In genomic region chr7:75971309-75971960, GRCh38 we compare ENCODE assay signal across 19 cellular contexts. TPM values are rescaled to one million over a fixed set of nuclear protein-coding genes. Genes with fewer than 3 reads are reported as not detected.
DNase-seq lines count a peak whose midpoint lies in the region; ATAC-seq and TF ChIP-seq lines count a peak whose summit lies in the region.
"Had no signal": no experiment of that assay in that cellular context is flagged by ENCODE, and none has a peak within 500 bp of the region (broad histone marks: within the 10 kb centered on the region; RNA-seq: fewer than 3 reads in every experiment).

No MANE protein-coding gene starts in this region.

- H3K4me3 ChIP-seq in cardiac muscle cell (no peak overlapping the region), esophagus (ENCODE audit: low read depth in 1 of 2, low read length in 2 of 2) (no peak overlapping the region), upper lobe of right lung (no peak overlapping the region)
- H3K4me3 ChIP-seq: A549, spleen had no signal

- no peaks in the 10 kb centered on the region for H3K9me3 Mint-ChIP-seq in neural crest cell
- H3K9me3 Mint-ChIP-seq in activated CD8-positive, alpha-beta memory T cell treated with anti-CD3 and anti-CD28 coated beads, Interleukin-2, amount 10 ng/mL, durations not matched to agents 7 days and 5 days (ENCODE audit: low read depth) = no peaks in the 10 kb centered on the region
- H3K9me3 Mint-ChIP-seq: CD4-positive, alpha-beta T cell; effector memory CD8-positive, alpha-beta T cell had no signal

- H3K27ac ChIP-seq in cardiac muscle cell = peak overlapping the region; percentile 63
- H3K27ac ChIP-seq in esophagus (ENCODE audit: low read depth in 2 of 2, low read length in 1 of 2) = peak overlapping the region; percentile 11 to 65
- peak overlapping the region; percentile 55 for H3K27ac ChIP-seq in upper lobe of right lung

- peak overlapping the region; percentile 67 for H3K27ac Mint-ChIP-seq in neural crest cell (ENCODE audit: unreplicated experiment)
- H3K27ac Mint-ChIP-seq in activated CD8-positive, alpha-beta memory T cell treated with anti-CD3 and anti-CD28 coated beads, Interleukin-2, amount 10 ng/mL, durations not matched to agents 7 days and 5 days = no peak overlapping the region
- H3K27ac Mint-ChIP-seq: CD4-positive, alpha-beta T cell; effector memory CD8-positive, alpha-beta T cell had no signal

- H3K4me1 Mint-ChIP-seq in neural crest cell = peaks cover 54% of the 10 kb centered on the region
- no peaks in the 10 kb centered on the region for H3K4me1 Mint-ChIP-seq in activated CD8-positive, alpha-beta memory T cell treated with anti-CD3 and anti-CD28 coated beads, Interleukin-2, amount 10 ng/mL, durations not matched to agents 7 days and 5 days

- H3K4me1 ChIP-seq in cardiac muscle cell (ENCODE audit: low read depth) = peaks cover 11% of the 10 kb centered on the region
- peaks cover 8 to 9% of the 10 kb centered on the region in 2 donors for H3K4me1 ChIP-seq in esophagus (ENCODE audit: control insufficient read depth in 2 of 2, insufficient read depth in 2 of 2, low read length in 1 of 2)
- H3K4me1 ChIP-seq in upper lobe of right lung = peaks cover 32% of the 10 kb centered on the region
- H3K4me1 ChIP-seq: parathyroid adenoma had no signal

- no peaks in the 10 kb centered on the region for H3K9me3 ChIP-seq in cardiac muscle cell (ENCODE audit: low read depth)
- H3K9me3 ChIP-seq in esophagus (ENCODE audit: control insufficient read depth in 2 of 2, insufficient read depth in 1 of 2, low read depth in 1 of 2, low read length in 1 of 2) = no peaks in the 10 kb centered on the region
- H3K9me3 ChIP-seq in upper lobe of right lung = no peaks in the 10 kb centered on the region
- H3K9me3 ChIP-seq: A549, spleen had no signal

- H3K27me3 ChIP-seq in cardiac muscle cell (no peaks in the 10 kb centered on the region), esophagus (ENCODE audit: control insufficient read depth in 1 of 2, insufficient read depth in 2 of 2, low read length in 2 of 2) (no peaks in the 10 kb centered on the region), upper lobe of right lung (no peaks in the 10 kb centered on the region)
- H3K27me3 ChIP-seq: spleen had no signal

- no peak for DNase-seq in cardiac muscle cell (ENCODE audit: low read depth in 1 of 2, low spot score in 1 of 2)
- DNase-seq in Right ventricle myocardium superior = no peak
- no peak for DNase-seq in neural crest cell (ENCODE audit: low read depth, low spot score)
- no peak for DNase-seq in upper lobe of right lung
- DNase-seq in activated CD4-positive, alpha-beta T cell treated with anti-CD3 and anti-CD28 coated beads for 1 hour = no peak
- DNase-seq in NCI-H146 (lab: John Stamatoyannopoulos, UW) = no peak
- no peak for DNase-seq in activated CD8-positive, alpha-beta memory T cell treated with anti-CD3 and anti-CD28 coated beads, Interleukin-2, amount 10 ng/mL, durations not matched to agents 7 days and 5 days
- DNase-seq: activated gamma-delta T cell; amniotic stem cell; CD4-positive, alpha-beta T cell; cerebellar nuclear complex; effector memory CD8-positive, alpha-beta T cell; NCI-H2029 treated with DMSO at 0.1 percent for 48 hours; NCI-H526 treated with DMSO at 0.1 percent for 48 hours had no signal

- intact Hi-C loops in Right ventricle myocardium superior (cut with DNase I) (no loop called here), upper lobe of right lung (cut with DNase I) (no loop called here)

- CTCF ChIA-PET in activated CD8-positive, alpha-beta memory T cell treated with anti-CD3 and anti-CD28 coated beads, Interleukin-2, amount 10 ng/mL, durations not matched to agents 7 days and 5 days (lab: Charles Lee) = interaction anchor here (1.0 kb wide), 1 partner anchor 23 kb away, joined by 3 read pairs; the partner anchor contains the start of gene TMEM120A

- no peaks in the 10 kb centered on the region for H3K27me3 Mint-ChIP-seq in neural crest cell (ENCODE audit: low read depth)
- no peaks in the 10 kb centered on the region for H3K27me3 Mint-ChIP-seq in activated CD8-positive, alpha-beta memory T cell treated with anti-CD3 and anti-CD28 coated beads, Interleukin-2, amount 10 ng/mL, durations not matched to agents 7 days and 5 days
- H3K27me3 Mint-ChIP-seq: CD4-positive, alpha-beta T cell; effector memory CD8-positive, alpha-beta T cell had no signal

- H3K36me3 ChIP-seq in cardiac muscle cell (no peaks in the 10 kb centered on the region), esophagus (ENCODE audit: control insufficient read depth in 2 of 2, insufficient read depth in 2 of 2, low read length in 1 of 2) (peaks cover 0 to 18% of the 10 kb centered on the region in 2 donors), upper lobe of right lung (peaks cover 33% of the 10 kb centered on the region)

- H3K4me3 Mint-ChIP-seq in neural crest cell = peak overlapping the region; percentile 16
- H3K4me3 Mint-ChIP-seq in activated CD8-positive, alpha-beta memory T cell treated with anti-CD3 and anti-CD28 coated beads, Interleukin-2, amount 10 ng/mL, durations not matched to agents 7 days and 5 days = no peak overlapping the region
- H3K4me3 Mint-ChIP-seq: CD4-positive, alpha-beta T cell; effector memory CD8-positive, alpha-beta T cell had no signal

- no peak for ATAC-seq in Right ventricle myocardium superior (ENCODE audit: poor library complexity)
- ATAC-seq in upper lobe of right lung = no peak
- ATAC-seq in activated CD8-positive, alpha-beta memory T cell treated with anti-CD3 and anti-CD28 coated beads, Interleukin-2, amount 10 ng/mL, durations not matched to agents 7 days and 5 days = no peak
- ATAC-seq: activated CD4-positive, CD25-positive, alpha-beta regulatory T cell treated with anti-CD3 and anti-CD28 coated beads, Interleukin-2, amount 50 U/mL, for 24 hours; effector memory CD8-positive, alpha-beta T cell had no signal

- H3K36me3 Mint-ChIP-seq in neural crest cell (ENCODE audit: low read depth) = peaks cover 12% of the 10 kb centered on the region
- H3K36me3 Mint-ChIP-seq in activated CD8-positive, alpha-beta memory T cell treated with anti-CD3 and anti-CD28 coated beads, Interleukin-2, amount 10 ng/mL, durations not matched to agents 7 days and 5 days = peaks cover 4% of the 10 kb centered on the region

- TF ChIP-seq CTCF in cardiac muscle cell (IDR thresholded peaks at IDR 0.05; ENCODE audit: low read depth, low read length) (no peak), neural crest cell (conservative IDR thresholded peaks at IDR 0.05) (no peak), upper lobe of right lung (IDR thresholded peaks at IDR 0.05) (no peak)

- WGBS in esophagus, 2 donors = 85 to 88% methylated on average over 14 of the region's 14 CpGs

RNA-seq across cellular contexts. Expression of gene TMEM120A, which starts 23.0 kb away (rescaled TPM):
- total RNA-seq in cardiac muscle cell = 20.0 and 24.6 TPM in 2 replicates
- 56.9 and 69.9 TPM in 2 replicates for polyA plus RNA-seq in cardiac muscle cell
- 90.7 TPM for total RNA-seq in Right ventricle myocardium superior
- 10 to 100 TPM; 43.8 to 51.0 TPM for polyA plus RNA-seq in esophagus
- total RNA-seq in neural crest cell = 33.4 and 41.8 TPM in 2 replicates
- total RNA-seq in upper lobe of right lung = 43.9 TPM
- total RNA-seq in activated CD8-positive, alpha-beta memory T cell treated with anti-CD3 and anti-CD28 coated beads, Interleukin-2, amount 10 ng/mL, durations not matched to agents 7 days and 5 days = 10 to 100 TPM; 25.4 to 27.0 TPM

RNA-seq across cellular contexts. Expression of gene POR, which starts 56.5 kb away (rescaled TPM):
- total RNA-seq in cardiac muscle cell (95.6 and 97.9 TPM in 2 replicates), Right ventricle myocardium superior (54.7 TPM), neural crest cell (123 and 126 TPM in 2 replicates), upper lobe of right lung (232 TPM)
- polyA plus RNA-seq in cardiac muscle cell (87.9 and 101 TPM in 2 replicates), esophagus (100 to 1,000 TPM in 1 of 2 donors, 10 to 100 TPM in 1; 94.5 to 102 TPM)
- total RNA-seq in activated CD8-positive, alpha-beta memory T cell treated with anti-CD3 and anti-CD28 coated beads, Interleukin-2, amount 10 ng/mL, durations not matched to agents 7 days and 5 days = 10 to 100 TPM; 52.0 to 57.6 TPM
